In the genomic region with DNA sequence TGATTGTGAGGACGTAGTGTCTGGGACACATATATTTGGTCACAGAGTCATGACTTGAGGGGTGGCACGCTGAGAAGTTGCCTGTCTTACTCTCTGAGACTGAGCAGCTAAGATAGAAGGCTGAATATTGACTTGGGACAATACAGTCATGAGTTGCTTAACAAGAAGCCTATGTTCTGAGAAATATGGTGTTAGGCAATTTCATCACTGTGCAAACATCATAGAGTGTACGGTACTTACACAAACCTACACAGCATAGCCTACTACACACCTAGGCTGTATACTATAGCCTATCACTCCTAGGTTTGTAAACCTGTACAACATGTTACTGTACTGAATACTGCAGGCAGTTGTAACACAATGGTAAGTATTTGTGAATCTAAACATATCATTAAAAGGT, we compare ENCODE assay signal across 32 cellular contexts. TPM values are rescaled to one million over a fixed set of nuclear protein-coding genes. Genes with fewer than 3 reads are reported as not detected.
"Had no signal": no experiment of that assay in that cellular context is flagged by ENCODE, and none has a peak within 500 bp of the region (broad histone marks: within the 10 kb centered on the region; RNA-seq: fewer than 3 reads in every experiment).

No MANE protein-coding gene starts in this region.

- H3K27ac ChIP-seq: adrenal gland, epithelial cell of prostate, esophagus squamous epithelium, gastrocnemius medialis, parathyroid adenoma, psoas muscle, thoracic aorta, vagina, VCaP had no signal

- ATAC-seq: activated CD4-positive, CD25-positive, alpha-beta regulatory T cell treated with anti-CD3 and anti-CD28 coated beads, Interleukin-2, amount 50 U/mL, for 24 hours; gastrocnemius medialis; left ventricle myocardium superior; naive thymus-derived CD4-positive, alpha-beta T cell; psoas muscle had no signal

- H3K4me3 ChIP-seq: adrenal gland, esophagus squamous epithelium, gastrocnemius medialis, psoas muscle, thoracic aorta, vagina had no signal

- FAIRE-seq: astrocyte had no signal

- H3K9me3 Mint-ChIP-seq: central memory CD8-positive, alpha-beta T cell; dendritic cell treated with granulocyte-macrophage colony-stimulating factor and Interleukin-4, amounts not matched to agents 40 ng/mL and 50 ng/mL, for 4 days; endodermal cell; naive thymus-derived CD4-positive, alpha-beta T cell; stimulated activated naive CD8-positive, alpha-beta T cell treated with anti-CD3 and anti-CD28 coated beads, Interleukin-15, Interleukin-2, amounts not matched to agents 100 ng/mL and 50 ng/mL, for 24 hours; T-helper 2 cell treated with Interferon-gamma antibody and Interleukin-4, amounts not matched to agents 5 μg/mL and 100 μg/mL, for 36 hours had no signal

- H3K4me3 Mint-ChIP-seq: activated naive CD8-positive, alpha-beta T cell; central memory CD8-positive, alpha-beta T cell; dendritic cell treated with granulocyte-macrophage colony-stimulating factor and Interleukin-4, amounts not matched to agents 40 ng/mL and 50 ng/mL, for 4 days; endodermal cell; mesothelial cell of epicardium; naive thymus-derived CD4-positive, alpha-beta T cell; stimulated activated naive CD8-positive, alpha-beta T cell treated with anti-CD3 and anti-CD28 coated beads, Interleukin-15, Interleukin-2, amounts not matched to agents 100 ng/mL and 50 ng/mL, for 24 hours; T-helper 2 cell treated with Interferon-gamma antibody and Interleukin-4, amounts not matched to agents 5 μg/mL and 100 μg/mL, for 36 hours had no signal

- DNase-seq: activated CD4-positive, alpha-beta T cell treated with anti-CD3 and anti-CD28 coated beads for 48 hours; activated CD4-positive, alpha-beta T cell treated with anti-CD3 and anti-CD28 coated beads, Interleukin-2, amount 50 U/mL, for 48 hours; activated CD8-positive, alpha-beta memory T cell treated with anti-CD3 and anti-CD28 coated beads for 24 hours; activated effector memory CD4-positive, alpha-beta T cell treated with Interleukin-2 at 50 U/mL for 16 hours; activated naive CD4-positive, alpha-beta T cell treated with Interleukin-2 at 50 U/mL for 16 hours; adrenal gland; endodermal cell; esophagus squamous epithelium; gastrocnemius medialis; glutamatergic neuron; islet precursor cell; left ventricle myocardium superior; mammary epithelial cell; naive thymus-derived CD4-positive, alpha-beta T cell; psoas muscle; stimulated activated CD4-positive, alpha-beta T cell treated with anti-CD3 and anti-CD28 coated beads, Interleukin-4, amount 100 ng/mL, for 1 hour; T-helper 1 cell; trophoblast cell had no signal

- H3K27ac Mint-ChIP-seq: activated naive CD8-positive, alpha-beta T cell; dendritic cell treated with granulocyte-macrophage colony-stimulating factor and Interleukin-4, amounts not matched to agents 40 ng/mL and 50 ng/mL, for 4 days; endodermal cell; mesothelial cell of epicardium; naive thymus-derived CD4-positive, alpha-beta T cell; stimulated activated naive CD8-positive, alpha-beta T cell treated with anti-CD3 and anti-CD28 coated beads, Interleukin-15, Interleukin-2, amounts not matched to agents 100 ng/mL and 50 ng/mL, for 24 hours; T-helper 2 cell treated with Interferon-gamma antibody and Interleukin-4, amounts not matched to agents 5 μg/mL and 100 μg/mL, for 36 hours had no signal

- H2AFZ ChIP-seq: parathyroid adenoma had no signal

- H3K9ac ChIP-seq: parathyroid adenoma had no signal

- H3K9me3 ChIP-seq: adrenal gland, esophagus squamous epithelium, gastrocnemius medialis, psoas muscle, thoracic aorta, vagina had no signal

- H3K4me1 Mint-ChIP-seq: central memory CD8-positive, alpha-beta T cell; endodermal cell; naive thymus-derived CD4-positive, alpha-beta T cell had no signal

- H3K79me2 ChIP-seq: parathyroid adenoma had no signal

- H3K27me3 ChIP-seq: vagina had no signal

- H3K36me3 Mint-ChIP-seq: activated naive CD8-positive, alpha-beta T cell; mesothelial cell of epicardium; naive thymus-derived CD4-positive, alpha-beta T cell had no signal

- H3K4me1 ChIP-seq: adrenal gland, esophagus squamous epithelium, gastrocnemius medialis, parathyroid adenoma, psoas muscle, vagina had no signal

- H3K36me3 ChIP-seq: adrenal gland, esophagus squamous epithelium, gastrocnemius medialis, thoracic aorta, vagina had no signal

RNA-seq across cellular contexts. Expression of a gene that starts 30.3 kb away (rescaled TPM):
- total RNA-seq: astrocyte, endodermal cell, mesothelial cell of epicardium had no signal
- polyA plus RNA-seq: neural cell had no signal
